2 cellular contexts compared by ENCODE assay signal in the genomic region with DNA sequence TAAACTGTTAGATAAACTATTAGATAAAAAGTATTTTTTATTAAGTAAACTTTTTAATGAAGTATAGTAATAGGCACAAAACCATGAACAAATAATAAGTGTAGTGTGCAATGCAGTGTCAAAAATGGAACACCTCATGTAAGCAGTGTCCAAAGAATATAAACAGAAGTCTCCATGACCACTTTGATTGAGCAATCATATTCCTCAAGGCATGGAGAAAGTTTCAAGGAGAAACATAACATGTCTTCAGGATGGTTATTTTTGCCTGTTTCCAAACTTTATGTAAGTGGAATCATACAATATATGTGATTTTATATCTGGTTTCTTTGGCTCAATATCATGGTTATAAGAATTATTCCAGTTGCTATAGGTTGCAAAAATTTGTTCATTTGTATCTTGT.
TF ChIP-seq lines count a peak whose summit lies in the region.

No MANE protein-coding gene starts in this region.

TF ChIP-seq in HepG2, 621 proteins besides CTCF, POLR2A, EP300 and RAD21:
- peak; percentile 48; the same call in 1 of the 2 replicates for TF ChIP-seq CEBPB (IDR thresholded peaks at IDR 0.05; ENCODE audit: borderline replicate concordance, low read depth, low read length)
- TF ChIP-seq FOXA3 (CRISPR knock-in tag; IDR thresholded peaks at IDR 0.05): no peak
- TF ChIP-seq, protein P1, sequence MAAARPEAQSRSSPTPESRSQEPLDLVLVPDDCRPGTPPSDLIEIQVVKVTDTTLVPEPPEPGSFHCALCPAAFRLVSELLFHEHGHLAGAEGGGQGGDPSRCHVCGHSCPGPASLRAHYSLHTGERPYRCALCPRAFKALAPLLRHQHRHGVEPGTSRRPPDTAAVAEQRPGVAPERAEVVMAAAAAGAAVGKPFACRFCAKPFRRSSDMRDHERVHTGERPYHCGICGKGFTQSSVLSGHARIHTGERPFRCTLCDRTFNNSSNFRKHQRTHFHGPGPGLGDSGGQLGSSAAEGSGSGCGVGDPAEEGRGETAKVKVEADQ (CRISPR knock-in tag; IDR thresholded peaks at IDR 0.05; ENCODE audit: borderline replicate concordance): no peak

TF ChIP-seq in K562, 482 proteins besides CTCF, POLR2A, EP300 and RAD21:
- TF ChIP-seq HNRNPUL1 (IDR thresholded peaks at IDR 0.05; ENCODE audit: low read length) (no peak), HNRNPH1 (optimal IDR thresholded peaks at IDR 0.05; ENCODE audit: low read depth, low read length) (no peak), E2F5 (CRISPR knock-in tag; IDR thresholded peaks at IDR 0.05) (no peak), PHTF2 (CRISPR knock-in tag; IDR thresholded peaks at IDR 0.05) (no peak), BRD4 (IDR thresholded peaks at IDR 0.05) (0 out of 2 replicates have a peak, but pooled peaks have one; percentile 27), FOXJ3 (CRISPR knock-in tag; IDR thresholded peaks at IDR 0.05) (no peak), CEBPG (CRISPR knock-in tag; IDR thresholded peaks at IDR 0.05) (no peak), CEBPG (tag; conservative IDR thresholded peaks at IDR 0.05 in 1 of 2, IDR thresholded peaks at IDR 0.05 in 1 of 2) (peak; percentile 81 to 90), KAT2B (IDR thresholded peaks at IDR 0.05; ENCODE audit: low read depth, low read length) (no peak), ATF4 (CRISPR knock-in tag; IDR thresholded peaks at IDR 0.05) (no peak), GATAD2B (IDR thresholded peaks at IDR 0.05; ENCODE audit: borderline replicate concordance) (no peak), NR2C1 (IDR thresholded peaks at IDR 0.05) (no peak), NR2C1 (tag; IDR thresholded peaks at IDR 0.05) (no peak), MIER1 (IDR thresholded peaks at IDR 0.05; ENCODE audit: low read depth) (no peak), TEAD4 (IDR thresholded peaks at IDR 0.05; ENCODE audit: low read length) (no peak), TEAD4 (CRISPR knock-in tag; IDR thresholded peaks at IDR 0.05; ENCODE audit: borderline replicate concordance) (no peak), GATA2 (CRISPR knock-in tag; IDR thresholded peaks at IDR 0.05) (no peak), ZNF217 (CRISPR knock-in tag; IDR thresholded peaks at IDR 0.05) (no peak), C11orf30 (IDR thresholded peaks at IDR 0.05; ENCODE audit: low read depth) (no peak), MTA1 (IDR thresholded peaks at IDR 0.05; ENCODE audit: borderline replicate concordance) (no peak), KLF16 (IDR thresholded peaks at IDR 0.05) (no peak), SIN3A (IDR thresholded peaks at IDR 0.05; ENCODE audit: borderline replicate concordance in 2 of 2, control insufficient read depth in 1 of 2, low read depth in 2 of 2, low read length in 2 of 2) (no peak), CEBPB (tag; IDR thresholded peaks at IDR 0.05) (peak; percentile 94)
- TF ChIP-seq, protein P2, sequence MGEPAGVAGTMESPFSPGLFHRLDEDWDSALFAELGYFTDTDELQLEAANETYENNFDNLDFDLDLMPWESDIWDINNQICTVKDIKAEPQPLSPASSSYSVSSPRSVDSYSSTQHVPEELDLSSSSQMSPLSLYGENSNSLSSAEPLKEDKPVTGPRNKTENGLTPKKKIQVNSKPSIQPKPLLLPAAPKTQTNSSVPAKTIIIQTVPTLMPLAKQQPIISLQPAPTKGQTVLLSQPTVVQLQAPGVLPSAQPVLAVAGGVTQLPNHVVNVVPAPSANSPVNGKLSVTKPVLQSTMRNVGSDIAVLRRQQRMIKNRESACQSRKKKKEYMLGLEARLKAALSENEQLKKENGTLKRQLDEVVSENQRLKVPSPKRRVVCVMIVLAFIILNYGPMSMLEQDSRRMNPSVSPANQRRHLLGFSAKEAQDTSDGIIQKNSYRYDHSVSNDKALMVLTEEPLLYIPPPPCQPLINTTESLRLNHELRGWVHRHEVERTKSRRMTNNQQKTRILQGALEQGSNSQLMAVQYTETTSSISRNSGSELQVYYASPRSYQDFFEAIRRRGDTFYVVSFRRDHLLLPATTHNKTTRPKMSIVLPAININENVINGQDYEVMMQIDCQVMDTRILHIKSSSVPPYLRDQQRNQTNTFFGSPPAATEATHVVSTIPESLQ (CRISPR knock-in tag; IDR thresholded peaks at IDR 0.05): no peak
- TF ChIP-seq, protein P3, sequence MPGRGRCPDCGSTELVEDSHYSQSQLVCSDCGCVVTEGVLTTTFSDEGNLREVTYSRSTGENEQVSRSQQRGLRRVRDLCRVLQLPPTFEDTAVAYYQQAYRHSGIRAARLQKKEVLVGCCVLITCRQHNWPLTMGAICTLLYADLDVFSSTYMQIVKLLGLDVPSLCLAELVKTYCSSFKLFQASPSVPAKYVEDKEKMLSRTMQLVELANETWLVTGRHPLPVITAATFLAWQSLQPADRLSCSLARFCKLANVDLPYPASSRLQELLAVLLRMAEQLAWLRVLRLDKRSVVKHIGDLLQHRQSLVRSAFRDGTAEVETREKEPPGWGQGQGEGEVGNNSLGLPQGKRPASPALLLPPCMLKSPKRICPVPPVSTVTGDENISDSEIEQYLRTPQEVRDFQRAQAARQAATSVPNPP (IDR thresholded peaks at IDR 0.05; ENCODE audit: borderline replicate concordance, insufficient read depth, insufficient read length): no peak
